In the genomic region with DNA sequence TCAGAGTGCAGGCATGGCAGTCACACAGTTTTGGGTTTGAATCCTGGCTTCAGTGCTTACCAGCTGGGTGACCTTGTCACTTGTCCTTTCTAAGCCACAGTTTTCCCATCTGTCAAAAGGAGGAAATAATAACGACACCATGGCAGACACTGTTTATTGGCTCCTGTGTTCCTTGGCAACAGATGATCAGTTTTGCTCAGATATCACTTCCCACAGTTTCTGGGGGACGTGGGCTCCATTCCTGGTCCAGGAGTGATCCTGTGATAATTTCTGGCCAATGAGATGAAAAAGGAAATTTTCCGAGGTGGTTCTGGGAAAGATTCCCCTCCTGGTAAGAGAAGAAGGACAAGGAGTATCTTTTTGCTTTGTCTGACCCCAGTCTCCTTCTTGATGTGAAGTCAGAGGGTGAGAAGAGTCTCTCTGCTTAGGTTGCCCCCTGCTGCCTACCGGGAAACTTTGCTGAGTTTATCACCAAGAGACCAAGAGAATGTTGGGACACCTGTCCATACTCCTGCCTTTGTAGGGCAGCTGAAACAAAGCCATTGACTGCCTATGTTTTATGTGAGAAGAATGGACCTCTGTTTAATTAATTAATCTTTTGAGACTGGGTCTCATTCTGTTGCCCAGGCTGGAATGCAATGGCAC, we compare ENCODE assay signal across 11 cellular contexts.
DNase-seq lines count a peak whose midpoint lies in the region; ATAC-seq, FAIRE-seq and TF ChIP-seq lines count a peak whose summit lies in the region.
"Had no signal": no experiment of that assay in that cellular context is flagged by ENCODE, and none has a peak within 500 bp of the region (broad histone marks: within the 10 kb centered on the region; RNA-seq: fewer than 3 reads in every experiment).

No MANE protein-coding gene starts in this region.

- no peak overlapping the region for H3K4me3 ChIP-seq in bronchial epithelial cell (ENCODE audit: low read depth, low read length)
- H3K4me3 ChIP-seq: skin epidermis, vagina had no signal

- DNase-seq in NAMALWA (ENCODE audit: low spot score) (peak; percentile 27), bronchial epithelial cell (ENCODE audit: low read depth) (no peak), pons (ENCODE audit: low spot score) (peak; percentile 67), CD1c-positive myeloid dendritic cell (ENCODE audit: extremely low spot score) (no peak)
- DNase-seq: GOT3, T-helper 1 cell had no signal

- no peaks in the 10 kb centered on the region for H3K36me3 ChIP-seq in bronchial epithelial cell (ENCODE audit: control insufficient read depth, insufficient read depth, low read length)
- H3K36me3 ChIP-seq: vagina had no signal

- H3K27me3 ChIP-seq in bronchial epithelial cell (ENCODE audit: control insufficient read depth, insufficient read depth, low read length): no peaks in the 10 kb centered on the region
- H3K27me3 ChIP-seq: vagina had no signal

- ATAC-seq in HG03108 (IDR thresholded peaks at IDR 0.05; ENCODE audit: unreplicated experiment) (no peak), GM19351 (IDR thresholded peaks at IDR 0.05; ENCODE audit: unreplicated experiment) (no peak)

- FAIRE-seq in bronchial epithelial cell (lab: Jason Lieb, UNC): no peak

- peak; percentile 36; the same call in 1 of the 3 replicates for TF ChIP-seq CTCF in GM12872 (IDR thresholded peaks at IDR 0.05; ENCODE audit: insufficient read depth, low read depth, low read length)
- TF ChIP-seq CTCF in bronchial epithelial cell (IDR thresholded peaks at IDR 0.05; ENCODE audit: insufficient read depth, low read length, severe bottlenecking): peak; percentile 19

Comparison
In these comparisons a context has a peak if more than half of its experiments do, and no peak if none do; other contexts are left out.
1. DNase-seq: peak in NAMALWA (single experiment) and pons (single experiment); none in bronchial epithelial cell (single experiment) and CD1c-positive myeloid dendritic cell (single experiment).